8 cellular contexts compared by ENCODE assay signal in the genomic region with DNA sequence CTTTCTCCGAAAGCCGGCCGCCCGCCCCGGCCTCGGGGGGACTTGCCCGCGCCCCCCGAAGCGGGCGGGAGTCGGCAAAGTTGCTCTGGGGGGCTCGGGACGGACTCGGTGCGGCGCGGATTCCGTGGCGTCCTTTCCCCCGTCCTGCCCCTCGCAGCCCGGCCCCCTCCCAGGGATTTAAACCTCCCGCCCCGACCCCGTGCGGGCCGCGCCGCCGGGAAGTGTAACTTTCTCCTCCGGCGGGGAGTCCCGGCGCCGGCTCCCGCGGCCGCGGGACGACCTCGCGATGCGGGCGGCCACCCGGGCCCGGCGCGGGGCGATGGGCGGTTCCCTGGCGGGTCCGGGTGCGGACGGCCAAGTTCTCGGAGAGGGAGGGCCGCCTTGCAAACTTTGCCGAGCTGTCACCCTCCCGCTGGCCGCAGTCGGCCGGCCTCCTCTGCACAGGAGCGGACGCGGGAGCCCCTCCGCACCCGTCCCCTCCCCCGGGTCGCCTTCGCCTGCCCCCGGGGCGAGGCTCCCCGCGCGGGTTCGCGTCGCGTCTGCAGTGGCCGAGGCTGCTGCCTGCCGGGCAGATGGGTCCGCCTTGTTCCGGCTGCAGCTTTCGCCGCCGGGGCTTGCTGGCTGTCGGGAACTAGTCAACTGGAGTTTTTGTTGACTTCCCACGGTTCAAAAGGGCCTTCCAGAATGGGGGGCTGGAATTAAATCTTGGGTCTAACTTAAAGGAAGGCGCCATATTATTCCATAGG.
A peak's percentile ranks its signal among the peaks of the same experiment; 100 is the strongest.
DNase-seq lines count a peak whose midpoint lies in the region; ATAC-seq lines count a peak whose summit lies in the region.

No MANE protein-coding gene starts in this region.

- H3K4me3 Mint-ChIP-seq in T-helper 2 cell treated with Interferon-gamma antibody and Interleukin-4, amounts not matched to agents 5 μg/mL and 100 μg/mL, for 36 hours = peak overlapping the region; percentile 93

- peak overlapping the region; percentile 78 for H3K27ac Mint-ChIP-seq in T-helper 2 cell treated with Interferon-gamma antibody and Interleukin-4, amounts not matched to agents 5 μg/mL and 100 μg/mL, for 36 hours

- H3K27me3 Mint-ChIP-seq in T-helper 2 cell treated with Interferon-gamma antibody and Interleukin-4, amounts not matched to agents 5 μg/mL and 100 μg/mL, for 36 hours (ENCODE audit: low read depth) = peaks cover 23% of the 10 kb centered on the region

- ATAC-seq in HG03159 (IDR thresholded peaks at IDR 0.05; ENCODE audit: unreplicated experiment) = no peak
- no peak for ATAC-seq in GM21723 (IDR thresholded peaks at IDR 0.05; ENCODE audit: unreplicated experiment)

- no peaks in the 10 kb centered on the region for H3K9me3 Mint-ChIP-seq in T-helper 2 cell treated with Interferon-gamma antibody and Interleukin-4, amounts not matched to agents 5 μg/mL and 100 μg/mL, for 36 hours

- H3K4me1 Mint-ChIP-seq in T-helper 2 cell treated with Interferon-gamma antibody and Interleukin-4, amounts not matched to agents 5 μg/mL and 100 μg/mL, for 36 hours (ENCODE audit: low read depth) = peaks cover 31% of the 10 kb centered on the region

- H3K27ac ChIP-seq in caudate nucleus (ENCODE audit: low read depth, low read length) (peak overlapping the region; percentile 79), layer of hippocampus (ENCODE audit: low read depth, low read length) (peak overlapping the region; percentile 81)

- H3K27me3 ChIP-seq in layer of hippocampus (ENCODE audit: control insufficient read depth, insufficient read depth, low read length) = no peaks in the 10 kb centered on the region

- peak; percentile 9 for DNase-seq in activated T-cell treated with anti-CD3 and anti-CD28 coated beads for 1 hour (ENCODE audit: low read depth)
- DNase-seq in activated T-cell treated with anti-CD3 and anti-CD28 coated beads for 4 hours = no peak
- DNase-seq in T-helper 2 cell treated with Interferon-gamma antibody and Interleukin-4, amounts not matched to agents 5 μg/mL and 100 μg/mL, for 36 hours (ENCODE audit: low spot score) = peak; percentile 14
- peak in 17 of 61 donors; percentile 3 to 57 (median 42) for DNase-seq in caudate nucleus (lab: John Stamatoyannopoulos, UW)
- peak; percentile 7 to 28 for DNase-seq in stimulated activated CD4-positive, alpha-beta T cell treated with anti-CD3 and anti-CD28 coated beads, Interleukin-4, amount 100 ng/mL, for 4 hours

- peaks cover 13% of the 10 kb centered on the region for H3K36me3 Mint-ChIP-seq in T-helper 2 cell treated with Interferon-gamma antibody and Interleukin-4, amounts not matched to agents 5 μg/mL and 100 μg/mL, for 36 hours (ENCODE audit: low read depth)
